ENCODE assay signal across 32 cellular contexts in genomic region chr17:19629449-19629848, GRCh38.
"Had no signal": no experiment of that assay in that cellular context is flagged by ENCODE, and none has a peak within 500 bp of the region (broad histone marks: within the 10 kb centered on the region; RNA-seq: fewer than 3 reads in every experiment).

No MANE protein-coding gene starts in this region.

- ATAC-seq: left cardiac atrium; left lung; lower lobe of right lung; natural killer cell; pancreas; right cardiac atrium; sciatic nerve; stimulated activated naive B cell treated with anti-CD40 and anti-IgM and Interleukin-4, amounts not matched to agents 10 μg/mL and 1 μg/mL and 100 μg/mL, for 72 hours; stimulated activated naive CD8-positive, alpha-beta T cell treated with anti-CD3 and anti-CD28 coated beads, Interleukin-15, Interleukin-2, amounts not matched to agents 100 U/mL and 50 U/mL, for 24 hours had no signal

- H3K4me3 ChIP-seq: left lung, lower lobe of right lung, neural progenitor cell, pancreas, prostate gland, smooth muscle cell, stomach, testis, thyroid gland, transverse colon, upper lobe of left lung, vagina had no signal

- H2AFZ ChIP-seq: neural progenitor cell had no signal

- H3K27me3 ChIP-seq: left lung, neural progenitor cell, neutrophil, pancreas, stomach, testis, thyroid gland, transverse colon, upper lobe of left lung, vagina had no signal

- H3K9ac ChIP-seq: neural progenitor cell had no signal

- H3K4me3 Mint-ChIP-seq: naive B cell; natural killer cell; nephron progenitor cell; neural progenitor cell; stimulated activated naive B cell treated with anti-CD40 and anti-IgM and Interleukin-4, amounts not matched to agents 10 μg/mL and 1 μg/mL and 100 μg/mL, for 72 hours had no signal

- H3K9me3 ChIP-seq: left lung, lower lobe of right lung, neutrophil, pancreas, prostate gland, stomach, testis, thyroid gland, transverse colon, upper lobe of left lung, vagina had no signal

- H3K27ac ChIP-seq: left lung, lower lobe of right lung, neural progenitor cell, neutrophil, pancreas, stomach, testis, thyroid gland, transverse colon, upper lobe of left lung, vagina had no signal

- H3K4me2 ChIP-seq: neural progenitor cell, smooth muscle cell had no signal

- H3K9me3 Mint-ChIP-seq: naive B cell; natural killer cell; stimulated activated naive B cell treated with anti-CD40 and anti-IgM and Interleukin-4, amounts not matched to agents 10 μg/mL and 1 μg/mL and 100 μg/mL, for 72 hours had no signal

- H3K36me3 ChIP-seq: left lung, lower lobe of right lung, neural progenitor cell, neutrophil, pancreas, prostate gland, stomach, thyroid gland, transverse colon, upper lobe of left lung, vagina had no signal

- H3K4me1 Mint-ChIP-seq: naive B cell; natural killer cell; nephron progenitor cell; neural progenitor cell; stimulated activated naive B cell treated with anti-CD40 and anti-IgM and Interleukin-4, amounts not matched to agents 10 μg/mL and 1 μg/mL and 100 μg/mL, for 72 hours had no signal

- H3K4me1 ChIP-seq: left lung, lower lobe of right lung, neural progenitor cell, pancreas, prostate gland, stomach, testis, thyroid gland, transverse colon, upper lobe of left lung, vagina had no signal

- DNase-seq: hippocampal formation; kidney glomerular epithelial cell; left cardiac atrium; left lung; lower lobe of right lung; mammary epithelial cell; mesenchymal stem cell; naive B cell; natural killer cell; nephron progenitor cell; occipital lobe; pancreas; posterior cingulate gyrus; retina; right cardiac atrium; stimulated activated CD4-positive, alpha-beta T cell treated with anti-CD3 and anti-CD28 coated beads, Interleukin-12 subunit alpha, Interleukin-12 subunit beta, amount 100 ng/mL, for 4 hours; stimulated activated CD4-positive, alpha-beta T cell treated with anti-CD3 and anti-CD28 coated beads, Interleukin-15, amount 100 ng/mL, for 24 hours; stimulated activated CD4-positive, alpha-beta T cell treated with anti-CD3 and anti-CD28 coated beads, Interleukin-2, amount 100 ng/mL, for 24 hours; stimulated activated CD4-positive, alpha-beta T cell treated with anti-CD3 and anti-CD28 coated beads, Interleukin-4, amount 100 ng/mL, for 1 hour; stimulated activated naive B cell treated with anti-CD40 and anti-IgM and Interleukin-4, amounts not matched to agents 10 μg/mL and 1 μg/mL and 100 μg/mL, for 72 hours; stimulated activated naive CD8-positive, alpha-beta T cell treated with anti-CD3 and anti-CD28 coated beads, Interleukin-15, Interleukin-2, amounts not matched to agents 100 U/mL and 50 U/mL, for 24 hours; stomach; testis; thyroid gland; transverse colon; upper lobe of left lung had no signal

- H3K27ac Mint-ChIP-seq: natural killer cell; nephron progenitor cell; neural progenitor cell; stimulated activated naive B cell treated with anti-CD40 and anti-IgM and Interleukin-4, amounts not matched to agents 10 μg/mL and 1 μg/mL and 100 μg/mL, for 72 hours had no signal

- H3K36me3 Mint-ChIP-seq: naive B cell; natural killer cell; neural progenitor cell; stimulated activated naive B cell treated with anti-CD40 and anti-IgM and Interleukin-4, amounts not matched to agents 10 μg/mL and 1 μg/mL and 100 μg/mL, for 72 hours had no signal
